In the genomic region with DNA sequence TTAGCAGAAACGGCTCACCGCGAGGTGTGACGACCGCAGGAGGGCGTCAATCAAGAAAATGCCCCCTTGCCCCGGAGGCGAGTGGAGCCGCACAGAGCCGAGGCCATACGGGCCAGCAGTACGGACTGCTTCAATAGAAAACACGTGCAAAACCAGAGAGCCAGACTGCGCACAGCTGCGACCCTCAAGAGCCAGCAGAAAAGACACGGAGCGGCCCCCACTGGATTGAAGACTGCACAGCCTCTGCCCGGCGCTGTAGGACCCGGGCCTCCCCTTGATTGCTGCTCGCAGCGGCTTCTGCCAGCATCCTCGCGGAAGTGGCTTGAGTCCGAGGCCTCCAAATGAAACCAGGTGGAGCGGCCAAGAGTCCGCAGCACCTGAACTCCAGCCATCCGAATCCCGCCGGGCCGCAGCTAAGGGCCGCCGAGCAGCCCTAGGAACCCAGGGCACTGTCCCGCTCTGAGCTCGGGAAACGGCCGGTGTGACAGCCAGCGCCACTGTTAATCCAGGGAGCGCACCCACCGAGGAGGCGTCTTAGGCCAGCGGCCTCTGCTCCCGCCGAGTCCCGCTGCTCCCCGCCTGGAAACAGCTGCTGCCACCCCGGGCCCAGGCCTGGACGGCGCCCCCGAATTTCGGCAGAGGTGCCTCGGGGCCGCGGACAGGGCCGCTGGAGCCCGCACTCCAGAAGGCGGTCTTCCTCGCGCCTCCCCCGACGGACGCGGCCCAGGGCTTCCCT, we compare ENCODE assay signal across 8 cellular contexts. TPM values are rescaled to one million over a fixed set of nuclear protein-coding genes. Genes with fewer than 3 reads are reported as not detected.
DNase-seq lines count a peak whose midpoint lies in the region; ATAC-seq and TF ChIP-seq lines count a peak whose summit lies in the region.

No MANE protein-coding gene starts in this region.

- H3K4me1 ChIP-seq in BLaER1 (peaks cover 33% of the 10 kb centered on the region), osteoblast (ENCODE audit: insufficient read depth, low read length) (no peaks in the 10 kb centered on the region)

- CTCF ChIA-PET in activated CD4-positive, alpha-beta memory T cell treated with anti-CD3 and anti-CD28 coated beads, Interleukin-2, amount 10 ng/mL, durations not matched to agents 7 days and 5 days (lab: Charles Lee) = interaction anchor here (0.6 kb wide), 1 partner anchor 57 kb away, joined by 3 read pairs; no protein-coding TSS in a partner anchor

- H3K9me3 Mint-ChIP-seq in activated CD4-positive, alpha-beta memory T cell treated with anti-CD3 and anti-CD28 coated beads, Interleukin-2, amount 10 ng/mL, durations not matched to agents 7 days and 5 days = no peaks in the 10 kb centered on the region
- H3K9me3 Mint-ChIP-seq in glutamatergic neuron (ENCODE audit: unreplicated experiment) = peaks cover 14% of the 10 kb centered on the region

- TF ChIP-seq CTCF in glutamatergic neuron (IDR thresholded peaks at IDR 0.05; ENCODE audit: partially characterized antibody, unreplicated experiment) = no peak
- peak; percentile 7 for TF ChIP-seq CTCF in osteoblast (IDR thresholded peaks at IDR 0.05; ENCODE audit: extremely low read depth, low read depth, low read length)

- H3K36me3 ChIP-seq in BLaER1 (peaks cover 7% of the 10 kb centered on the region), osteoblast (ENCODE audit: insufficient read depth, low read length) (no peaks in the 10 kb centered on the region)

- no peak for TF ChIP-seq EP300 in Ishikawa (IDR thresholded peaks at IDR 0.05; ENCODE audit: borderline replicate concordance)

- H3K9ac ChIP-seq in BLaER1 = peak overlapping the region; percentile 63

- peak; percentile 24 for ATAC-seq in GM19043 (IDR thresholded peaks at IDR 0.05; ENCODE audit: low read depth, unreplicated experiment)

- peaks cover 23% of the 10 kb centered on the region for H3K9me3 ChIP-seq in BLaER1
- peaks cover 2% of the 10 kb centered on the region for H3K9me3 ChIP-seq in osteoblast (ENCODE audit: low read depth, low read length)

- no peak for DNase-seq in activated CD4-positive, alpha-beta memory T cell treated with anti-CD3 and anti-CD28 coated beads, Interleukin-2, amount 10 ng/mL, durations not matched to agents 7 days and 5 days
- peak; percentile 48 for DNase-seq in glutamatergic neuron
- DNase-seq in osteoblast (ENCODE audit: insufficient read length, low spot score, missing footprints) = peak; percentile 91
- DNase-seq in NCI-H1436 (lab: John Stamatoyannopoulos, UW) = no peak
- no peak for DNase-seq in GM19238 (ENCODE audit: insufficient read length, low spot score)

- POLR2A ChIA-PET in activated CD4-positive, alpha-beta memory T cell treated with anti-CD3 and anti-CD28 coated beads, Interleukin-2, amount 10 ng/mL, durations not matched to agents 7 days and 5 days (lab: Charles Lee) = interaction anchor here (1.0 to 2.7 kb wide), 3 partner anchors 25 to 159 kb away, joined by 3 to 17 read pairs (median 3); a partner anchor contains a TSS

- peak overlapping the region; percentile 57 for H3K4me3 Mint-ChIP-seq in activated CD4-positive, alpha-beta memory T cell treated with anti-CD3 and anti-CD28 coated beads, Interleukin-2, amount 10 ng/mL, durations not matched to agents 7 days and 5 days
- H3K4me3 Mint-ChIP-seq in glutamatergic neuron (ENCODE audit: unreplicated experiment) = peak overlapping the region; percentile 83

- H3K4me2 ChIP-seq in BLaER1 (peak overlapping the region; percentile 91), osteoblast (ENCODE audit: insufficient read depth, low read length) (peak overlapping the region; percentile 85)

- H3K36me3 Mint-ChIP-seq in activated CD4-positive, alpha-beta memory T cell treated with anti-CD3 and anti-CD28 coated beads, Interleukin-2, amount 10 ng/mL, durations not matched to agents 7 days and 5 days (ENCODE audit: low read depth) = peaks cover 5% of the 10 kb centered on the region
- H3K36me3 Mint-ChIP-seq in glutamatergic neuron (ENCODE audit: unreplicated experiment) = peaks cover 25% of the 10 kb centered on the region

- peak overlapping the region; percentile 91 for H2AFZ ChIP-seq in osteoblast (ENCODE audit: low read length)

- H3K4me3 ChIP-seq in BLaER1 = peak overlapping the region; percentile 84
- H3K4me3 ChIP-seq in osteoblast (ENCODE audit: insufficient read depth, low read length) = peak overlapping the region; percentile 83

- H3K27me3 Mint-ChIP-seq in activated CD4-positive, alpha-beta memory T cell treated with anti-CD3 and anti-CD28 coated beads, Interleukin-2, amount 10 ng/mL, durations not matched to agents 7 days and 5 days = peaks cover 75% of the 10 kb centered on the region
- peaks cover 28% of the 10 kb centered on the region for H3K27me3 Mint-ChIP-seq in glutamatergic neuron (ENCODE audit: unreplicated experiment)

- no peak overlapping the region for H3K27ac Mint-ChIP-seq in activated CD4-positive, alpha-beta memory T cell treated with anti-CD3 and anti-CD28 coated beads, Interleukin-2, amount 10 ng/mL, durations not matched to agents 7 days and 5 days
- H3K27ac Mint-ChIP-seq in glutamatergic neuron (ENCODE audit: unreplicated experiment) = no peak overlapping the region

- no peaks in the 10 kb centered on the region for H3K79me2 ChIP-seq in osteoblast (ENCODE audit: insufficient read depth, low read length)

- H4K20me1 ChIP-seq in BLaER1 = peaks cover 7% of the 10 kb centered on the region; the same call in 1 of the 2 replicates
- H4K20me1 ChIP-seq in osteoblast (ENCODE audit: insufficient read depth, low read length) = no peaks in the 10 kb centered on the region

- peak overlapping the region; percentile 19; the same call in 1 of the 2 replicates for H3K27ac ChIP-seq in BLaER1
- no peak overlapping the region for H3K27ac ChIP-seq in osteoblast (ENCODE audit: low read depth, low read length)

- TF ChIP-seq RAD21 in Ishikawa (IDR thresholded peaks at IDR 0.05; ENCODE audit: low read depth) = no peak

- H3K27me3 ChIP-seq in BLaER1 = peaks cover 50% of the 10 kb centered on the region
- H3K27me3 ChIP-seq in osteoblast (ENCODE audit: insufficient read depth, low read length) = no peaks in the 10 kb centered on the region

- H3K4me1 Mint-ChIP-seq in activated CD4-positive, alpha-beta memory T cell treated with anti-CD3 and anti-CD28 coated beads, Interleukin-2, amount 10 ng/mL, durations not matched to agents 7 days and 5 days = peaks cover 23% of the 10 kb centered on the region
- H3K4me1 Mint-ChIP-seq in glutamatergic neuron (ENCODE audit: low read depth, unreplicated experiment) = peaks cover 5% of the 10 kb centered on the region

TF ChIP-seq in Ishikawa, 13 proteins besides CTCF, POLR2A, EP300 and RAD21:
- TF ChIP-seq, protein P1, sequence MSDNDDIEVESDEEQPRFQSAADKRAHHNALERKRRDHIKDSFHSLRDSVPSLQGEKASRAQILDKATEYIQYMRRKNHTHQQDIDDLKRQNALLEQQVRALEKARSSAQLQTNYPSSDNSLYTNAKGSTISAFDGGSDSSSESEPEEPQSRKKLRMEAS (IDR thresholded peaks at IDR 0.05) = no peak
- TF ChIP-seq EGR1 (IDR thresholded peaks at IDR 0.05) (0 out of 2 replicates have a peak, but pooled peaks have one; percentile 4), FOXM1 (IDR thresholded peaks at IDR 0.05; ENCODE audit: borderline replicate concordance, low read depth) (no peak)

RNA-seq across cellular contexts. Expression of a gene that starts 0.7 kb away (rescaled TPM):
- total RNA-seq in activated CD4-positive, alpha-beta memory T cell treated with anti-CD3 and anti-CD28 coated beads, Interleukin-2, amount 10 ng/mL, durations not matched to agents 7 days and 5 days = under 1 TPM; 0.13 to 0.23 TPM
- not detected for total RNA-seq in glutamatergic neuron (ENCODE audit: unreplicated experiment)
- total RNA-seq in osteoblast = 0.36 and 0.59 TPM in 2 replicates

Comparison
In these comparisons a context has a peak if more than half of its experiments do, and no peak if none do; other contexts are left out.
1. DNase-seq: peak in glutamatergic neuron (single experiment) and osteoblast (single experiment); none in activated CD4-positive, alpha-beta memory T cell treated with anti-CD3 and anti-CD28 coated beads, Interleukin-2, amount 10 ng/mL, durations not matched to agents 7 days and 5 days (single experiment), NCI-H1436 (single experiment) and GM19238 (single experiment).